In genomic region chr19:48837081-48837524, GRCh38 we compare ENCODE assay signal across 8 cellular contexts. TPM values are rescaled to one million over a fixed set of nuclear protein-coding genes. Genes with fewer than 3 reads are reported as not detected.
DNase-seq lines count a peak whose midpoint lies in the region; ATAC-seq and TF ChIP-seq lines count a peak whose summit lies in the region.

No MANE protein-coding gene starts in this region.

- peak overlapping the region; percentile 46 for H3K4me3 ChIP-seq in fibroblast of mammary gland (ENCODE audit: control insufficient read depth, low read depth, low read length)

- DNase-seq in Daoy (ENCODE audit: low read depth) (peak; percentile 89), OCI-M1 (lab: John Stamatoyannopoulos, UW) (peak; percentile 85), fibroblast of mammary gland (ENCODE audit: low read depth) (peak; percentile 83)
- DNase-seq in activated T-helper 1 cell treated with anti-CD3 and anti-CD28 coated beads, Interleukin-12 subunit alpha, Interleukin-12 subunit beta, Interleukin-2, Interleukin-4 antibody, amounts not matched to agents 30 ng/mL and 10 ng/mL and 1 ng/mL, durations not matched to agents 14 hours and 24 hours and 36 hours (ENCODE audit: low spot score): peak; percentile 65
- peak; percentile 84 for DNase-seq in natural killer cell treated with Interleukin-12 subunit alpha and Interleukin-12 subunit beta and Interleukin-15 and Interleukin-18, amount 100 ng/mL, for 72 hours (ENCODE audit: low spot score)
- DNase-seq in stimulated activated naive CD4-positive, alpha-beta T cell (lab: John Stamatoyannopoulos, UW): peak; percentile 55 to 84 (median 72)

- no peaks in the 10 kb centered on the region for H3K9me3 Mint-ChIP-seq in activated T-helper 1 cell treated with anti-CD3 and anti-CD28 coated beads, Interleukin-12 subunit alpha, Interleukin-12 subunit beta, Interleukin-2, Interleukin-4 antibody, amounts not matched to agents 30 ng/mL and 10 ng/mL and 1 ng/mL, durations not matched to agents 14 hours and 24 hours and 36 hours
- no peaks in the 10 kb centered on the region for H3K9me3 Mint-ChIP-seq in natural killer cell treated with Interleukin-12 subunit alpha and Interleukin-12 subunit beta and Interleukin-15 and Interleukin-18, amount 100 ng/mL, for 72 hours

- H3K27ac Mint-ChIP-seq in activated T-helper 1 cell treated with anti-CD3 and anti-CD28 coated beads, Interleukin-12 subunit alpha, Interleukin-12 subunit beta, Interleukin-2, Interleukin-4 antibody, amounts not matched to agents 30 ng/mL and 10 ng/mL and 1 ng/mL, durations not matched to agents 14 hours and 24 hours and 36 hours: peak overlapping the region; percentile 80
- peak overlapping the region in 1 of 2 donors; percentile 89 for H3K27ac Mint-ChIP-seq in natural killer cell treated with Interleukin-12 subunit alpha and Interleukin-12 subunit beta and Interleukin-15 and Interleukin-18, amount 100 ng/mL, for 72 hours

- peak overlapping the region; percentile 84 for H3K4me3 Mint-ChIP-seq in activated T-helper 1 cell treated with anti-CD3 and anti-CD28 coated beads, Interleukin-12 subunit alpha, Interleukin-12 subunit beta, Interleukin-2, Interleukin-4 antibody, amounts not matched to agents 30 ng/mL and 10 ng/mL and 1 ng/mL, durations not matched to agents 14 hours and 24 hours and 36 hours
- peak overlapping the region; percentile 72 for H3K4me3 Mint-ChIP-seq in natural killer cell treated with Interleukin-12 subunit alpha and Interleukin-12 subunit beta and Interleukin-15 and Interleukin-18, amount 100 ng/mL, for 72 hours

- ATAC-seq in HG03175 (IDR thresholded peaks at IDR 0.05; ENCODE audit: unreplicated experiment) (peak; percentile 71), HG02852 (IDR thresholded peaks at IDR 0.05; ENCODE audit: unreplicated experiment) (no peak)
- ATAC-seq in natural killer cell treated with Interleukin-12 subunit alpha and Interleukin-12 subunit beta and Interleukin-15 and Interleukin-18, amount 100 ng/mL, for 72 hours: peak; percentile 90 to 93

- no peaks in the 10 kb centered on the region for H3K36me3 Mint-ChIP-seq in activated T-helper 1 cell treated with anti-CD3 and anti-CD28 coated beads, Interleukin-12 subunit alpha, Interleukin-12 subunit beta, Interleukin-2, Interleukin-4 antibody, amounts not matched to agents 30 ng/mL and 10 ng/mL and 1 ng/mL, durations not matched to agents 14 hours and 24 hours and 36 hours (ENCODE audit: low read depth)
- no peaks in the 10 kb centered on the region for H3K36me3 Mint-ChIP-seq in natural killer cell treated with Interleukin-12 subunit alpha and Interleukin-12 subunit beta and Interleukin-15 and Interleukin-18, amount 100 ng/mL, for 72 hours

- intact Hi-C loops in activated T-helper 1 cell treated with anti-CD3 and anti-CD28 coated beads, Interleukin-12 subunit alpha, Interleukin-12 subunit beta, Interleukin-2, Interleukin-4 antibody, amounts not matched to agents 30 ng/mL and 10 ng/mL and 1 ng/mL, durations not matched to agents 14 hours and 24 hours and 36 hours (cut with micrococcal nuclease): loop anchor here (2.0 kb wide), 1 partner anchor 98 kb away; no protein-coding TSS in a partner anchor

- peaks cover 7% of the 10 kb centered on the region for H3K27me3 Mint-ChIP-seq in activated T-helper 1 cell treated with anti-CD3 and anti-CD28 coated beads, Interleukin-12 subunit alpha, Interleukin-12 subunit beta, Interleukin-2, Interleukin-4 antibody, amounts not matched to agents 30 ng/mL and 10 ng/mL and 1 ng/mL, durations not matched to agents 14 hours and 24 hours and 36 hours (ENCODE audit: insufficient read depth)
- H3K27me3 Mint-ChIP-seq in natural killer cell treated with Interleukin-12 subunit alpha and Interleukin-12 subunit beta and Interleukin-15 and Interleukin-18, amount 100 ng/mL, for 72 hours: peaks cover 0 to 7% of the 10 kb centered on the region in 2 donors

- TF ChIP-seq CTCF in fibroblast of mammary gland (conservative IDR thresholded peaks at IDR 0.05; ENCODE audit: control insufficient read depth, insufficient read depth, low read depth, low read length): no peak

- H3K4me1 Mint-ChIP-seq in activated T-helper 1 cell treated with anti-CD3 and anti-CD28 coated beads, Interleukin-12 subunit alpha, Interleukin-12 subunit beta, Interleukin-2, Interleukin-4 antibody, amounts not matched to agents 30 ng/mL and 10 ng/mL and 1 ng/mL, durations not matched to agents 14 hours and 24 hours and 36 hours (ENCODE audit: low read depth): peaks cover 23% of the 10 kb centered on the region
- H3K4me1 Mint-ChIP-seq in natural killer cell treated with Interleukin-12 subunit alpha and Interleukin-12 subunit beta and Interleukin-15 and Interleukin-18, amount 100 ng/mL, for 72 hours (ENCODE audit: low read depth in 2 of 2): peaks cover 15 to 20% of the 10 kb centered on the region in 2 donors

RNA-seq across cellular contexts. Expression of gene HSD17B14, which starts 0.8 kb away (rescaled TPM):
- total RNA-seq in Daoy (2014; rRNA removed; shearing (Covaris generic)): 0.69 TPM in 1 of 2 replicates, not detected in the other
- 0.57 and 0.64 TPM in 2 replicates for total RNA-seq in activated T-helper 1 cell treated with anti-CD3 and anti-CD28 coated beads, Interleukin-12 subunit alpha, Interleukin-12 subunit beta, Interleukin-2, Interleukin-4 antibody, amounts not matched to agents 30 ng/mL and 10 ng/mL and 1 ng/mL, durations not matched to agents 14 hours and 24 hours and 36 hours
- under 1 TPM in 1 of 2 donors, not detected in 1; 0.26 TPM for total RNA-seq in natural killer cell treated with Interleukin-12 subunit alpha and Interleukin-12 subunit beta and Interleukin-15 and Interleukin-18, amount 100 ng/mL, for 72 hours

RNA-seq across cellular contexts. Expression of gene BCAT2, which starts 26.3 kb away (rescaled TPM):
- total RNA-seq in Daoy (2014; rRNA removed; shearing (Covaris generic)): 29.5 and 36.7 TPM in 2 replicates
- total RNA-seq in activated T-helper 1 cell treated with anti-CD3 and anti-CD28 coated beads, Interleukin-12 subunit alpha, Interleukin-12 subunit beta, Interleukin-2, Interleukin-4 antibody, amounts not matched to agents 30 ng/mL and 10 ng/mL and 1 ng/mL, durations not matched to agents 14 hours and 24 hours and 36 hours: 93.3 and 93.6 TPM in 2 replicates
- 10 to 100 TPM; 31.7 to 40.4 TPM for total RNA-seq in natural killer cell treated with Interleukin-12 subunit alpha and Interleukin-12 subunit beta and Interleukin-15 and Interleukin-18, amount 100 ng/mL, for 72 hours

RNA-seq across cellular contexts. Expression of gene PLEKHA4, which starts 31.3 kb away (rescaled TPM):
- 2.1 and 4.5 TPM in 2 replicates for total RNA-seq in Daoy (2014; rRNA removed; shearing (Covaris generic))
- total RNA-seq in activated T-helper 1 cell treated with anti-CD3 and anti-CD28 coated beads, Interleukin-12 subunit alpha, Interleukin-12 subunit beta, Interleukin-2, Interleukin-4 antibody, amounts not matched to agents 30 ng/mL and 10 ng/mL and 1 ng/mL, durations not matched to agents 14 hours and 24 hours and 36 hours: 1.4 and 1.9 TPM in 2 replicates
- 1 to 10 TPM; 3.8 to 5.4 TPM for total RNA-seq in natural killer cell treated with Interleukin-12 subunit alpha and Interleukin-12 subunit beta and Interleukin-15 and Interleukin-18, amount 100 ng/mL, for 72 hours

RNA-seq across cellular contexts. Expression of gene PPP1R15A, which starts 35.1 kb away (rescaled TPM):
- total RNA-seq in Daoy (2014; rRNA removed; shearing (Covaris generic)): 50.7 and 56.2 TPM in 2 replicates
- total RNA-seq in activated T-helper 1 cell treated with anti-CD3 and anti-CD28 coated beads, Interleukin-12 subunit alpha, Interleukin-12 subunit beta, Interleukin-2, Interleukin-4 antibody, amounts not matched to agents 30 ng/mL and 10 ng/mL and 1 ng/mL, durations not matched to agents 14 hours and 24 hours and 36 hours: 53.1 and 53.7 TPM in 2 replicates
- total RNA-seq in natural killer cell treated with Interleukin-12 subunit alpha and Interleukin-12 subunit beta and Interleukin-15 and Interleukin-18, amount 100 ng/mL, for 72 hours: 100 to 1,000 TPM in 1 of 2 donors, 10 to 100 TPM in 1; 74.1 to 111 TPM
